In the genomic region with DNA sequence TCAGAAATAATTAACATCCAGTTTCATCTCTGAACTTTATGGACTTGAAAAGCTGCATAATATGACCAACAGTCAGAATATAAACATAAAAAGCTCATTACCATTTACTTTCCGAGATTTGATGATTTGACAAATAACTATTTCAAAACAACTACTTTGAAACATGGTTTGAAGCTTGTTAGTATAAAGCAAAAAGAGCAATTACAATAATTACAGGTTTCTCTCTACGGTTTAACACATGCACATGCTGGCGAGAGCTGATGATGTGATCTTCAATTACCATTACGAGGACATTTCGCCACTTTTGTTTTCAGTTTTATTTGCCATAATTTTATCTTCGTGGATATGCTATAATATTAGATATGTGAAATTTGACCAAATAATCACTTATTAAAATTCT, we compare ENCODE assay signal across 12 cellular contexts.
DNase-seq lines count a peak whose midpoint lies in the region; ATAC-seq, FAIRE-seq and TF ChIP-seq lines count a peak whose summit lies in the region.
"Had no signal": no experiment of that assay in that cellular context is flagged by ENCODE, and none has a peak within 500 bp of the region (broad histone marks: within the 10 kb centered on the region; RNA-seq: fewer than 3 reads in every experiment).

No MANE protein-coding gene starts in this region.

- no TSS peak for BruUV-seq in K562 (replicated peaks; lab: Mats Ljungman, UMichigan)

- no peak for TF ChIP-seq EP300 in K562 (IDR thresholded peaks at IDR 0.05; ENCODE audit: low read length)

- no peaks in the 10 kb centered on the region; the same call in 1 of the 2 replicates for H4K20me1 ChIP-seq in K562 (replicated peaks; ENCODE audit: control insufficient read depth, insufficient read depth, low read length)

- no peaks in the 10 kb centered on the region for H3K79me2 ChIP-seq in K562 (ENCODE audit: control insufficient read depth, insufficient read depth, low read length)

- H2AFZ ChIP-seq in K562 (ENCODE audit: low read depth, low read length), result no peak overlapping the region

- no peak overlapping the region for H3K9ac ChIP-seq in K562 (ENCODE audit: insufficient read depth in 1 of 2, low read depth in 2 of 2, low read length in 2 of 2)

- H3K27ac Mint-ChIP-seq in osteocyte (ENCODE audit: unreplicated experiment), result peak overlapping the region; percentile 90

- H3K27ac ChIP-seq in K562 (ENCODE audit: extremely low read depth, low read depth, low read length), result no peak overlapping the region
- H3K27ac ChIP-seq: cardiac muscle cell had no signal

- POLR2A ChIA-PET in K562 (lab: Yijun Ruan, JAX), result interaction anchor here (1.7 kb wide), 1 partner anchor 27 kb away, joined by 3 read pairs; no protein-coding TSS in a partner anchor

- CTCF ChIA-PET in K562 (lab: Yijun Ruan, JAX; ENCODE audit: low intra/inter-chr PET ratio), result no interaction called here

- no peaks in the 10 kb centered on the region for H3K9me3 Mint-ChIP-seq in osteocyte (ENCODE audit: unreplicated experiment)

- no peak for FAIRE-seq in K562 (lab: Jason Lieb, UNC)

- H3K9me3 ChIP-seq in BE2C (no peaks in the 10 kb centered on the region), K562 (replicated peaks; ENCODE audit: control insufficient read depth, insufficient read depth, low read depth, low read length) (no peaks in the 10 kb centered on the region)
- H3K9me3 ChIP-seq: HAP-1 had no signal

- in situ Hi-C loops in K562 (cut with MboI), result no loop called here

- H3K9me1 ChIP-seq in K562 (ENCODE audit: control insufficient read depth, insufficient read depth, low read length), result no peaks in the 10 kb centered on the region

- peaks cover 51% of the 10 kb centered on the region for H3K4me1 Mint-ChIP-seq in osteocyte (ENCODE audit: unreplicated experiment)

- intact Hi-C loops in K562 (cut with micrococcal nuclease) (no loop called here), lower leg skin (cut with DNase I; ENCODE audit: low total_unique reads) (no loop called here), left colon (cut with DNase I, micrococcal nuclease) (loop anchor here in 1 of 2 donors (10.0 kb wide), 1 partner anchor 63 kb away; no protein-coding TSS in a partner anchor)

- H3K4me1 ChIP-seq in BE2C (no peaks in the 10 kb centered on the region; the same call in 1 of the 2 replicates), K562 (replicated peaks in 1 of 2; ENCODE audit: control insufficient read depth in 2 of 2, insufficient read depth in 2 of 2, low read length in 2 of 2) (no peaks in the 10 kb centered on the region)

- 77% methylated on average over 6 of the region's 6 CpGs for WGBS in K562 (ENCODE audit: insufficient coverage, low coverage, missing lambda C conversion rate)
- 51 to 54% methylated on average over 6 of the region's 6 CpGs for WGBS in lower leg skin, 2 donors

- H3K27me3 ChIP-seq in BE2C, result no peaks in the 10 kb centered on the region
- H3K27me3 ChIP-seq in K562 (ENCODE audit: control insufficient read depth in 2 of 2, insufficient read depth in 2 of 2, low read length in 2 of 2), result no peaks in the 10 kb centered on the region
- H3K27me3 ChIP-seq: cardiac muscle cell had no signal

- no peak for TF ChIP-seq CTCF in BE2C (IDR thresholded peaks at IDR 0.05; ENCODE audit: low read depth, low read length)
- no peak for TF ChIP-seq CTCF in HFF-Myc (IDR thresholded peaks at IDR 0.05; ENCODE audit: low read depth, low read length, missing control alignments)
- no peak for TF ChIP-seq CTCF in K562 (IDR thresholded peaks at IDR 0.05 in 2 of 3, conservative IDR thresholded peaks at IDR 0.05 in 1 of 3; ENCODE audit: insufficient read depth in 2 of 3, low read depth in 1 of 3, low read length in 3 of 3)
- TF ChIP-seq CTCF in osteocyte (IDR thresholded peaks at IDR 0.05), result no peak
- no peak for TF ChIP-seq CTCF in lower leg skin (IDR thresholded peaks at IDR 0.05)

- no peak for TF ChIP-seq POLR2A in K562 (conservative IDR thresholded peaks at IDR 0.05)
- no peak for TF ChIP-seq POLR2A in lower leg skin (IDR thresholded peaks at IDR 0.05)

- H3K36me3 ChIP-seq in BE2C (no peaks in the 10 kb centered on the region), K562 (ENCODE audit: control insufficient read depth, insufficient read depth, low read length) (no peaks in the 10 kb centered on the region)
- H3K36me3 ChIP-seq: cardiac muscle cell, HAP-1 had no signal

- DNase-seq in BE2C (no peak), HFF-Myc (ENCODE audit: extremely low read depth, low read depth) (no peak), K562 (ENCODE audit: extremely low read depth in 1 of 4, low spot score in 3 of 4) (no peak), osteocyte (ENCODE audit: extremely low spot score, unreplicated experiment) (no peak), lower leg skin (ENCODE audit: low spot score in 2 of 2) (no peak), SK-N-DZ (ENCODE audit: low spot score) (no peak), left colon (no peak)
- DNase-seq: hypothalamus, occipital lobe had no signal

- ATAC-seq in K562 (no peak), GM19328 (IDR thresholded peaks at IDR 0.05; ENCODE audit: unreplicated experiment) (no peak), left colon (no peak)

- TF ChIP-seq RAD21 in K562 (CRISPR knock-in tag; conservative IDR thresholded peaks at IDR 0.05 in 1 of 2, IDR thresholded peaks at IDR 0.05 in 1 of 2), result no peak

- no peak overlapping the region for H3K4me2 ChIP-seq in K562 (ENCODE audit: insufficient read depth, low read length)

- no peaks in the 10 kb centered on the region for H3K27me3 Mint-ChIP-seq in osteocyte (ENCODE audit: unreplicated experiment)

- H3K4me3 Mint-ChIP-seq in osteocyte (ENCODE audit: unreplicated experiment), result peak overlapping the region; percentile 55

- H3K4me3 ChIP-seq in BE2C (ENCODE audit: low read depth, low read length), result peak overlapping the region; percentile 95
- peak overlapping the region; percentile 54 for H3K4me3 ChIP-seq in HFF-Myc (replicated peaks; ENCODE audit: low read depth, low read length)
- no peak overlapping the region for H3K4me3 ChIP-seq in K562
- H3K4me3 ChIP-seq in lower leg skin (ENCODE audit: low read depth, poor library complexity, severe bottlenecking), result no peak overlapping the region
- H3K4me3 ChIP-seq: cardiac muscle cell, HAP-1 had no signal

- no peaks in the 10 kb centered on the region for H3K36me3 Mint-ChIP-seq in osteocyte (ENCODE audit: unreplicated experiment)

TF ChIP-seq in K562, 482 proteins besides CTCF, POLR2A, EP300 and RAD21:
- TF ChIP-seq, protein P1, sequence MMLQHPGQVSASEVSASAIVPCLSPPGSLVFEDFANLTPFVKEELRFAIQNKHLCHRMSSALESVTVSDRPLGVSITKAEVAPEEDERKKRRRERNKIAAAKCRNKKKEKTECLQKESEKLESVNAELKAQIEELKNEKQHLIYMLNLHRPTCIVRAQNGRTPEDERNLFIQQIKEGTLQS (IDR thresholded peaks at IDR 0.05), result no peak
- TF ChIP-seq, protein P1 (CRISPR knock-in tag; conservative IDR thresholded peaks at IDR 0.05), result no peak
- TF ChIP-seq HNRNPL (IDR thresholded peaks at IDR 0.05; ENCODE audit: low read depth, low read length), result no peak
- TF ChIP-seq NR2C2 (CRISPR knock-in tag; IDR thresholded peaks at IDR 0.05), result no peak
- no peak for TF ChIP-seq NR2C2 (tag; IDR thresholded peaks at IDR 0.05)
- peak; percentile 66 for TF ChIP-seq ZNF316 (IDR thresholded peaks at IDR 0.05)
- TF ChIP-seq ELF2 (CRISPR knock-in tag; IDR thresholded peaks at IDR 0.05), result no peak
- no peak for TF ChIP-seq POLR2B (IDR thresholded peaks at IDR 0.05; ENCODE audit: low read depth, partially characterized antibody)
- TF ChIP-seq NCOR1 (IDR thresholded peaks at IDR 0.05), result no peak
- TF ChIP-seq C11orf30 (IDR thresholded peaks at IDR 0.05; ENCODE audit: low read depth), result peak; percentile 51; the same call in 1 of the 2 replicates
- no peak for TF ChIP-seq TAL1 (IDR thresholded peaks at IDR 0.05)

Comparison
In these comparisons a context has a peak if more than half of its experiments do, and no peak if none do; other contexts are left out.
1. H3K4me3 ChIP-seq: peak in BE2C (single experiment) and HFF-Myc (single experiment); none in K562 (single experiment) and lower leg skin (single experiment).